ENCODE assay signal across 8 cellular contexts in genomic region chr1:63674238-63674864, GRCh38.
A peak's percentile ranks its signal among the peaks of the same experiment; 100 is the strongest.
DNase-seq lines count a peak whose midpoint lies in the region; ATAC-seq, FAIRE-seq and TF ChIP-seq lines count a peak whose summit lies in the region.

No MANE protein-coding gene starts in this region.

- no peaks in the 10 kb centered on the region for H3K36me3 Mint-ChIP-seq in CD8-positive, alpha-beta T cell
- H3K36me3 Mint-ChIP-seq in activated CD4-positive, alpha-beta T cell treated with anti-CD3 and anti-CD28 coated beads, Interleukin-2, amount 10 ng/mL, durations not matched to agents 7 days and 5 days (ENCODE audit: low read depth): no peaks in the 10 kb centered on the region

- peaks cover 2% of the 10 kb centered on the region for H3K9me3 ChIP-seq in osteoblast (ENCODE audit: low read depth, low read length)
- no peaks in the 10 kb centered on the region for H3K9me3 ChIP-seq in CD8-positive, alpha-beta T cell (ENCODE audit: low read length)

- H3K27me3 ChIP-seq in foreskin keratinocyte (no peaks in the 10 kb centered on the region), osteoblast (ENCODE audit: insufficient read depth, low read length) (no peaks in the 10 kb centered on the region)
- no peaks in the 10 kb centered on the region for H3K27me3 ChIP-seq in CD8-positive, alpha-beta T cell (ENCODE audit: insufficient read depth, low read length)

- no peaks in the 10 kb centered on the region for H3K4me1 Mint-ChIP-seq in CD8-positive, alpha-beta T cell (ENCODE audit: low read depth)
- H3K4me1 Mint-ChIP-seq in activated CD4-positive, alpha-beta T cell treated with anti-CD3 and anti-CD28 coated beads, Interleukin-2, amount 10 ng/mL, durations not matched to agents 7 days and 5 days: no peaks in the 10 kb centered on the region

- H2AFZ ChIP-seq in osteoblast (ENCODE audit: low read length): peak overlapping the region; percentile 43

- no peaks in the 10 kb centered on the region for H3K9me3 Mint-ChIP-seq in CD8-positive, alpha-beta T cell
- H3K9me3 Mint-ChIP-seq in activated CD4-positive, alpha-beta T cell treated with anti-CD3 and anti-CD28 coated beads, Interleukin-2, amount 10 ng/mL, durations not matched to agents 7 days and 5 days: no peaks in the 10 kb centered on the region

- no peaks in the 10 kb centered on the region for H3K79me2 ChIP-seq in osteoblast (ENCODE audit: insufficient read depth, low read length)

- FAIRE-seq in GM19239 (lab: Jason Lieb, UNC): no peak

- no peak overlapping the region for H3K27ac Mint-ChIP-seq in CD8-positive, alpha-beta T cell
- H3K27ac Mint-ChIP-seq in activated CD4-positive, alpha-beta T cell treated with anti-CD3 and anti-CD28 coated beads, Interleukin-2, amount 10 ng/mL, durations not matched to agents 7 days and 5 days: no peak overlapping the region

- H3K27ac ChIP-seq in foreskin keratinocyte: no peak overlapping the region
- peak overlapping the region; percentile 51 for H3K27ac ChIP-seq in osteoblast (ENCODE audit: low read depth, low read length)
- no peak overlapping the region for H3K27ac ChIP-seq in CD8-positive, alpha-beta T cell (ENCODE audit: low read depth, low read length)

- ATAC-seq in foreskin keratinocyte: peak; percentile 79
- ATAC-seq in CD8-positive, alpha-beta T cell: no peak

- peak overlapping the region; percentile 58 for H3K4me2 ChIP-seq in osteoblast (ENCODE audit: insufficient read depth, low read length)

- POLR2A ChIA-PET in CD8-positive, alpha-beta T cell (lab: Charles Lee): no interaction called here
- POLR2A ChIA-PET in activated CD4-positive, alpha-beta T cell treated with anti-CD3 and anti-CD28 coated beads, Interleukin-2, amount 10 ng/mL, durations not matched to agents 7 days and 5 days (lab: Charles Lee): no interaction called here

- no peaks in the 10 kb centered on the region for H4K20me1 ChIP-seq in osteoblast (ENCODE audit: insufficient read depth, low read length)

- DNase-seq in COR-L47 (lab: John Stamatoyannopoulos, UW) (peak; percentile 53), GM19239 (ENCODE audit: insufficient read length, low spot score) (peak; percentile 14), KBM-7 (peak; percentile 44), SKM-1 treated with dmso at 0.1 percent for 144 hours (lab: John Stamatoyannopoulos, UW; ENCODE audit: unreplicated experiment) (peak; percentile 26), foreskin keratinocyte (peak; percentile 41 to 73), osteoblast (ENCODE audit: insufficient read length, low spot score, missing footprints) (peak; percentile 94)
- no peak for DNase-seq in CD8-positive, alpha-beta T cell
- no peak for DNase-seq in activated CD4-positive, alpha-beta T cell treated with anti-CD3 and anti-CD28 coated beads, Interleukin-2, amount 10 ng/mL, durations not matched to agents 7 days and 5 days

- in situ Hi-C loops in KBM-7 (cut with MboI; ENCODE audit: low pct_unique_long_range_greater_than_20kb, low sequenced_read_pairs): no loop called here

- H3K4me1 ChIP-seq in foreskin keratinocyte: peaks cover 4% of the 10 kb centered on the region
- H3K4me1 ChIP-seq in osteoblast (ENCODE audit: insufficient read depth, low read length): peaks cover 9% of the 10 kb centered on the region
- no peaks in the 10 kb centered on the region for H3K4me1 ChIP-seq in CD8-positive, alpha-beta T cell (ENCODE audit: insufficient read depth, low read length)

- intact Hi-C loops in CD8-positive, alpha-beta T cell (cut with DNase I, micrococcal nuclease): no loop called here

- H3K27me3 Mint-ChIP-seq in CD8-positive, alpha-beta T cell (ENCODE audit: low read depth): no peaks in the 10 kb centered on the region
- H3K27me3 Mint-ChIP-seq in activated CD4-positive, alpha-beta T cell treated with anti-CD3 and anti-CD28 coated beads, Interleukin-2, amount 10 ng/mL, durations not matched to agents 7 days and 5 days: no peaks in the 10 kb centered on the region

- H3K4me3 ChIP-seq in osteoblast (ENCODE audit: insufficient read depth, low read length): no peak overlapping the region
- H3K4me3 ChIP-seq in CD8-positive, alpha-beta T cell (ENCODE audit: low read depth, low read length): no peak overlapping the region

- no peaks in the 10 kb centered on the region for H3K36me3 ChIP-seq in osteoblast (ENCODE audit: insufficient read depth, low read length)
- H3K36me3 ChIP-seq in CD8-positive, alpha-beta T cell (ENCODE audit: insufficient read depth, low read length): no peaks in the 10 kb centered on the region

- peak; percentile 70 for TF ChIP-seq CTCF in foreskin keratinocyte (conservative IDR thresholded peaks at IDR 0.05)
- peak; percentile 96 for TF ChIP-seq CTCF in osteoblast (IDR thresholded peaks at IDR 0.05; ENCODE audit: extremely low read depth, low read depth, low read length)
- TF ChIP-seq CTCF in CD8-positive, alpha-beta T cell (IDR thresholded peaks at IDR 0.05): no peak

- CTCF ChIA-PET in CD8-positive, alpha-beta T cell (lab: Charles Lee): interaction anchor here (0.9 to 1.4 kb wide), 2 partner anchors 18 to 463 kb away, joined by 3 to 5 read pairs; no protein-coding TSS in a partner anchor
- CTCF ChIA-PET in activated CD4-positive, alpha-beta T cell treated with anti-CD3 and anti-CD28 coated beads, Interleukin-2, amount 10 ng/mL, durations not matched to agents 7 days and 5 days (lab: Charles Lee): no interaction called here

- H3K4me3 Mint-ChIP-seq in CD8-positive, alpha-beta T cell: no peak overlapping the region
- no peak overlapping the region for H3K4me3 Mint-ChIP-seq in activated CD4-positive, alpha-beta T cell treated with anti-CD3 and anti-CD28 coated beads, Interleukin-2, amount 10 ng/mL, durations not matched to agents 7 days and 5 days

Comparison
In these comparisons a context has a peak if more than half of its experiments do, and no peak if none do; other contexts are left out.
1. DNase-seq: peak in COR-L47 (single experiment), GM19239 (single experiment), KBM-7 (single experiment), SKM-1 treated with dmso at 0.1 percent for 144 hours (single experiment), foreskin keratinocyte (2 of 2) and osteoblast (single experiment); none in CD8-positive, alpha-beta T cell (0 of 7) and activated CD4-positive, alpha-beta T cell treated with anti-CD3 and anti-CD28 coated beads, Interleukin-2, amount 10 ng/mL, durations not matched to agents 7 days and 5 days (single experiment).